Comparison of ENCODE assay signal across 1 cellular context in genomic region chr11:2728128-2728662, GRCh38.
A peak's percentile ranks its signal among the peaks of the same experiment; 100 is the strongest.
TF ChIP-seq lines count a peak whose summit lies in the region.

No MANE protein-coding gene starts in this region.

TF ChIP-seq in HepG2, 621 proteins besides CTCF, POLR2A, EP300 and RAD21 (continued from another document and continues in another):
- no peak for TF ChIP-seq ZNF292 (CRISPR knock-in tag; IDR thresholded peaks at IDR 0.05; ENCODE audit: borderline replicate concordance, low read depth)
- no peak for TF ChIP-seq ZNF572 (CRISPR knock-in tag; IDR thresholded peaks at IDR 0.05)
- no peak for TF ChIP-seq RBAK (CRISPR knock-in tag; IDR thresholded peaks at IDR 0.05)
- no peak for TF ChIP-seq ZNF407 (CRISPR knock-in tag; IDR thresholded peaks at IDR 0.05; ENCODE audit: not compliant biosample characterization)
- no peak for TF ChIP-seq SIX1 (CRISPR knock-in tag; IDR thresholded peaks at IDR 0.05; ENCODE audit: borderline replicate concordance)
- no peak for TF ChIP-seq YEATS2 (CRISPR knock-in tag; IDR thresholded peaks at IDR 0.05; ENCODE audit: borderline replicate concordance)
- TF ChIP-seq ZNF619 (CRISPR knock-in tag; IDR thresholded peaks at IDR 0.05), result no peak
- no peak for TF ChIP-seq SATB2 (CRISPR knock-in tag; IDR thresholded peaks at IDR 0.05)
- no peak for TF ChIP-seq DDIT3 (CRISPR knock-in tag; IDR thresholded peaks at IDR 0.05)
- no peak for TF ChIP-seq TCF7 (IDR thresholded peaks at IDR 0.05; ENCODE audit: low read depth)
- no peak for TF ChIP-seq USF2 (IDR thresholded peaks at IDR 0.05; ENCODE audit: low read depth, low read length)
- TF ChIP-seq USF2 (CRISPR knock-in tag; IDR thresholded peaks at IDR 0.05; ENCODE audit: borderline replicate concordance), result no peak
- TF ChIP-seq SOX13 (IDR thresholded peaks at IDR 0.05), result no peak
- no peak for TF ChIP-seq SOX13 (CRISPR knock-in tag; conservative IDR thresholded peaks at IDR 0.05 in 1 of 2, IDR thresholded peaks at IDR 0.05 in 1 of 2)
- TF ChIP-seq JUND (CRISPR knock-in tag; IDR thresholded peaks at IDR 0.05), result no peak
- no peak for TF ChIP-seq PHB2 (IDR thresholded peaks at IDR 0.05; ENCODE audit: partially characterized antibody)
- TF ChIP-seq ZNF784 (CRISPR knock-in tag; IDR thresholded peaks at IDR 0.05; ENCODE audit: borderline replicate concordance), result no peak
- 0 out of 2 replicates have a peak, but pooled peaks have one; percentile 12 for TF ChIP-seq ZBTB10 (CRISPR knock-in tag; IDR thresholded peaks at IDR 0.05; ENCODE audit: borderline replicate concordance)
- no peak for TF ChIP-seq CSRNP2 (CRISPR knock-in tag; conservative IDR thresholded peaks at IDR 0.05; ENCODE audit: low read depth)
- TF ChIP-seq DRAP1 (CRISPR knock-in tag; IDR thresholded peaks at IDR 0.05), result no peak
- no peak for TF ChIP-seq ZNF510 (CRISPR knock-in tag; IDR thresholded peaks at IDR 0.05; ENCODE audit: low read depth)
- no peak for TF ChIP-seq ZBTB1 (CRISPR knock-in tag; IDR thresholded peaks at IDR 0.05; ENCODE audit: borderline replicate concordance)
- no peak for TF ChIP-seq ZNF12 (CRISPR knock-in tag; IDR thresholded peaks at IDR 0.05)
- TF ChIP-seq CERS6 (CRISPR knock-in tag; IDR thresholded peaks at IDR 0.05), result no peak
- no peak for TF ChIP-seq ZNF883 (CRISPR knock-in tag; IDR thresholded peaks at IDR 0.05; ENCODE audit: not compliant biosample characterization)
- TF ChIP-seq MED13 (CRISPR knock-in tag; IDR thresholded peaks at IDR 0.05), result no peak
- no peak for TF ChIP-seq ZFX (CRISPR knock-in tag; IDR thresholded peaks at IDR 0.05; ENCODE audit: low read depth)
- TF ChIP-seq FOXK1 (CRISPR knock-in tag; IDR thresholded peaks at IDR 0.05; ENCODE audit: borderline replicate concordance, low read depth), result no peak
- TF ChIP-seq ZGPAT (CRISPR knock-in tag; IDR thresholded peaks at IDR 0.05), result no peak
- no peak for TF ChIP-seq ZNF513 (CRISPR knock-in tag; conservative IDR thresholded peaks at IDR 0.05)
- no peak for TF ChIP-seq ZNF766 (CRISPR knock-in tag; IDR thresholded peaks at IDR 0.05; ENCODE audit: borderline replicate concordance)
- no peak for TF ChIP-seq IRF2 (CRISPR knock-in tag; IDR thresholded peaks at IDR 0.05)
- TF ChIP-seq ZC3H4 (CRISPR knock-in tag; IDR thresholded peaks at IDR 0.05; ENCODE audit: borderline replicate concordance), result peak; percentile 79; the same call in 1 of the 2 replicates
- no peak for TF ChIP-seq PHF20 (CRISPR knock-in tag; IDR thresholded peaks at IDR 0.05)
- peak; percentile 79; the same call in 1 of the 2 replicates for TF ChIP-seq RBFOX2 (IDR thresholded peaks at IDR 0.05; ENCODE audit: low read depth, low read length)
- no peak for TF ChIP-seq EEA1 (CRISPR knock-in tag; IDR thresholded peaks at IDR 0.05; ENCODE audit: borderline replicate concordance)
- TF ChIP-seq SMYD3 (CRISPR knock-in tag; IDR thresholded peaks at IDR 0.05), result 0 out of 2 replicates have a peak, but pooled peaks have one; percentile 12
